In genomic region chr14:101181717-101182313, GRCh38 we compare ENCODE assay signal across 29 cellular contexts.
"Had no signal": no experiment of that assay in that cellular context is flagged by ENCODE, and none has a peak within 500 bp of the region (broad histone marks: within the 10 kb centered on the region; RNA-seq: fewer than 3 reads in every experiment).

No MANE protein-coding gene starts in this region.

- H3K9me3 Mint-ChIP-seq: activated naive CD4-positive, alpha-beta T cell treated with anti-CD3 and anti-CD28 coated beads, Interleukin-2, amount 50 U/mL, for 72 hours; activated T-cell treated with anti-CD3 and anti-CD28 coated beads, Interleukin-2, amount 50 U/mL, for 24 hours; activated T-helper 17 cell treated with anti-CD3 and anti-CD28 coated beads, Interleukin-2, amount 50 U/mL, for 72 hours; central memory CD8-positive, alpha-beta T cell; effector memory CD8-positive, alpha-beta T cell; stimulated activated effector memory CD8-positive, alpha-beta T cell treated with anti-CD3 and anti-CD28 coated beads, Interleukin-12 subunit alpha, Interleukin-12 subunit beta, amount 100 ng/mL, for 72 hours had no signal

- H3K4me1 ChIP-seq: ascending aorta, colonic mucosa, gastroesophageal sphincter, prostate gland, stomach, suprapubic skin, transverse colon, uterus had no signal

- H3K27me3 Mint-ChIP-seq: activated T-cell treated with anti-CD3 and anti-CD28 coated beads, Interleukin-2, amount 50 U/mL, for 24 hours had no signal

- H3K27ac ChIP-seq: ascending aorta, brain microvascular endothelial cell, colonic mucosa, dorsolateral prefrontal cortex, gastroesophageal sphincter, prostate gland, stomach, suprapubic skin, transverse colon, uterus, VCaP had no signal

- H3K27ac Mint-ChIP-seq: activated naive CD4-positive, alpha-beta T cell treated with anti-CD3 and anti-CD28 coated beads, Interleukin-2, amount 50 U/mL, for 72 hours; activated T-cell treated with anti-CD3 and anti-CD28 coated beads, Interleukin-2, amount 50 U/mL, for 24 hours; activated T-helper 17 cell treated with anti-CD3 and anti-CD28 coated beads, Interleukin-2, amount 50 U/mL, for 72 hours; effector memory CD8-positive, alpha-beta T cell; nephron progenitor cell; stimulated activated effector memory CD8-positive, alpha-beta T cell treated with anti-CD3 and anti-CD28 coated beads, Interleukin-12 subunit alpha, Interleukin-12 subunit beta, amount 100 ng/mL, for 72 hours had no signal

- H3K9me3 ChIP-seq: ascending aorta, colonic mucosa, mucosa of descending colon, prostate gland, transverse colon, uterus had no signal

- H3K36me3 Mint-ChIP-seq: activated naive CD4-positive, alpha-beta T cell treated with anti-CD3 and anti-CD28 coated beads, Interleukin-2, amount 50 U/mL, for 72 hours; stimulated activated effector memory CD8-positive, alpha-beta T cell treated with anti-CD3 and anti-CD28 coated beads, Interleukin-12 subunit alpha, Interleukin-12 subunit beta, amount 100 ng/mL, for 72 hours had no signal

- DNase-seq: activated CD4-positive, alpha-beta T cell treated with anti-CD3 and anti-CD28 coated beads, Interleukin-2, amount 50 U/mL, for 1 hour; activated CD8-positive, alpha-beta memory T cell treated with anti-CD3 and anti-CD28 coated beads, Interleukin-2, amount 50 U/mL, for 4 hours; brain microvascular endothelial cell; colonic mucosa; dorsolateral prefrontal cortex; effector memory CD8-positive, alpha-beta T cell; hypothalamus; left colon; mesenchymal stem cell; mucosa of descending colon; nephron progenitor cell; nucleus accumbens; stimulated activated CD4-positive, alpha-beta T cell treated with anti-CD3 and anti-CD28 coated beads, Interleukin-12 subunit alpha, Interleukin-12 subunit beta, amount 100 ng/mL, for 4 hours; T-helper 2 cell; transverse colon had no signal

- H3K27me3 ChIP-seq: ascending aorta, brain microvascular endothelial cell, colonic mucosa, transverse colon, uterus had no signal

- H3K4me1 Mint-ChIP-seq: activated T-helper 17 cell treated with anti-CD3 and anti-CD28 coated beads, Interleukin-2, amount 50 U/mL, for 72 hours; central memory CD8-positive, alpha-beta T cell; stimulated activated effector memory CD8-positive, alpha-beta T cell treated with anti-CD3 and anti-CD28 coated beads, Interleukin-12 subunit alpha, Interleukin-12 subunit beta, amount 100 ng/mL, for 72 hours had no signal

- H3K4me3 ChIP-seq: ascending aorta, colonic mucosa, dorsolateral prefrontal cortex, gastroesophageal sphincter, mucosa of descending colon, prostate gland, stomach, suprapubic skin, transverse colon, uterus had no signal

- FAIRE-seq: endothelial cell of umbilical vein, islet of Langerhans had no signal

- H3K36me3 ChIP-seq: ascending aorta, brain microvascular endothelial cell, colonic mucosa, gastroesophageal sphincter, prostate gland, stomach, suprapubic skin, transverse colon, uterus had no signal

- H3K4me3 Mint-ChIP-seq: activated T-cell treated with anti-CD3 and anti-CD28 coated beads, Interleukin-2, amount 50 U/mL, for 24 hours; activated T-helper 17 cell treated with anti-CD3 and anti-CD28 coated beads, Interleukin-2, amount 50 U/mL, for 72 hours; central memory CD8-positive, alpha-beta T cell; effector memory CD8-positive, alpha-beta T cell; nephron progenitor cell; stimulated activated effector memory CD8-positive, alpha-beta T cell treated with anti-CD3 and anti-CD28 coated beads, Interleukin-12 subunit alpha, Interleukin-12 subunit beta, amount 100 ng/mL, for 72 hours had no signal
